In the genomic region with DNA sequence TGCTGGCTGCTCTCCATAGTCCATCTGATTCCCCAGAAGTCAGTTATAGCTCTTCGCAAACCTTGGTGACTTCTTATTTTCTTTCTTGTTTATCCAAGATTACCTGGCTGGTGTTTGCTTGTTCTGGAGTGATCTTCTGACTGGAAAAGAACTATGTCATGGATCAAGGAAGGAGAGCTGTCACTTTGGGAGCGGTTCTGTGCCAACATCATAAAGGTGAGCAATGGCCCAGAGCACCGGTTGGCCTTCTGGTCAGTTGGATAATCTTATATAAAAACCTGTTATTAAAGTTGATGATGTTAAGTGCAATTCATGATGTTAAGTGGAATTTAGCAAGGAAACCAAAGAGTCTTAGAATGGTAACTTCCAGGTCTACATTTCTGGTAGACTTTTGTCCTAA, we compare ENCODE assay signal across 8 cellular contexts. TPM values are rescaled to one million over a fixed set of nuclear protein-coding genes. Genes with fewer than 3 reads are reported as not detected.
DNase-seq lines count a peak whose midpoint lies in the region; ATAC-seq and TF ChIP-seq lines count a peak whose summit lies in the region.

No MANE protein-coding gene starts in this region.

- no peak for TF ChIP-seq CTCF in right atrium auricular region (IDR thresholded peaks at IDR 0.05)
- TF ChIP-seq CTCF in cardiac fibroblast (IDR thresholded peaks at IDR 0.05; ENCODE audit: low read depth, low read length): no peak

- peaks cover 17% of the 10 kb centered on the region for H3K36me3 ChIP-seq in right atrium auricular region
- H3K36me3 ChIP-seq in mucosa of rectum (ENCODE audit: control insufficient read depth in 2 of 2, insufficient read depth in 2 of 2, low read length in 2 of 2): peaks cover 11 to 16% of the 10 kb centered on the region in 2 donors
- peaks cover 0 to 1% of the 10 kb centered on the region in 2 donors for H3K36me3 ChIP-seq in aorta (ENCODE audit: control insufficient read depth in 1 of 2, insufficient read depth in 2 of 2, low read length in 1 of 2)

- H3K27me3 ChIP-seq in right atrium auricular region (no peaks in the 10 kb centered on the region), mucosa of rectum (ENCODE audit: control insufficient read depth in 2 of 2, insufficient read depth in 2 of 2, low read length in 2 of 2) (no peaks in the 10 kb centered on the region), aorta (ENCODE audit: control insufficient read depth in 1 of 2, insufficient read depth in 2 of 2, low read length in 1 of 2) (no peaks in the 10 kb centered on the region)

- H3K4me1 ChIP-seq in right atrium auricular region (peaks cover 0 to 27% of the 10 kb centered on the region in 2 donors), mucosa of rectum (ENCODE audit: control insufficient read depth in 2 of 2, insufficient read depth in 2 of 2, low read length in 2 of 2) (peaks cover 8 to 13% of the 10 kb centered on the region in 2 donors), aorta (ENCODE audit: control insufficient read depth in 1 of 2, insufficient read depth in 2 of 2, low read length in 2 of 2) (peaks cover 0 to 2% of the 10 kb centered on the region in 2 donors)

- H3K4me3 ChIP-seq in right atrium auricular region (peak overlapping the region; percentile 69 to 73), cardiac fibroblast (replicated peaks in 1 of 2; ENCODE audit: low read depth in 2 of 2, low read length in 2 of 2) (peak overlapping the region; percentile 71 to 92), mucosa of rectum (ENCODE audit: low read length in 2 of 2) (peak overlapping the region; percentile 85 to 92), aorta (ENCODE audit: low read length in 2 of 2) (peak overlapping the region; percentile 61 to 82)

- H3K9me3 ChIP-seq in right atrium auricular region (no peaks in the 10 kb centered on the region), mucosa of rectum (ENCODE audit: control insufficient read depth in 2 of 2, low read length in 2 of 2) (no peaks in the 10 kb centered on the region), aorta (ENCODE audit: control insufficient read depth, low read length) (no peaks in the 10 kb centered on the region)

- WGBS in aorta, 2 donors: 34 to 36% methylated on average over 3 of the region's 3 CpGs

- intact Hi-C loops in cardiac septum (cut with DNase I): loop anchor here (2.0 kb wide), 2 partner anchors 40 to 68 kb away; a partner anchor contains a TSS
- intact Hi-C loops in aorta (cut with DNase I): loop anchor here in 1 of 2 donors (5.0 kb wide), 1 partner anchor 40 kb away; a partner anchor contains a TSS

- DNase-seq in right atrium auricular region (ENCODE audit: low spot score) (no peak), cardiac septum (ENCODE audit: low spot score) (no peak), cardiac fibroblast (ENCODE audit: low read depth in 2 of 2) (no peak), aorta (no peak), NCI-H345 (lab: John Stamatoyannopoulos, UW) (no peak), NCI-H1092 (lab: John Stamatoyannopoulos, UW) (no peak)

- H3K27ac ChIP-seq in right atrium auricular region (peak overlapping the region; percentile 70 to 74), mucosa of rectum (ENCODE audit: low read depth in 2 of 2, low read length in 2 of 2) (peak overlapping the region; percentile 88 to 92), aorta (ENCODE audit: low read depth in 1 of 2, low read length in 2 of 2) (peak overlapping the region in 1 of 2 donors; percentile 42)

- ATAC-seq in aorta (ENCODE audit: low FRiP score) (no peak), HG03159 (IDR thresholded peaks at IDR 0.05; ENCODE audit: unreplicated experiment) (no peak)

- peak overlapping the region; percentile 82 to 89 for H3K9ac ChIP-seq in mucosa of rectum (ENCODE audit: low read depth in 1 of 2, low read length in 2 of 2)

RNA-seq across cellular contexts. Expression of a gene that starts 0.7 kb away (rescaled TPM):
- total RNA-seq in right atrium auricular region (10 to 100 TPM; 24.2 to 33.3 TPM), cardiac septum (34.9 TPM), aorta (10 to 100 TPM; 42.3 to 46.4 TPM)
- 10 to 100 TPM; 18.0 to 25.5 TPM for polyA plus RNA-seq in aorta

RNA-seq across cellular contexts. Expression of a gene that starts 22.2 kb away (rescaled TPM):
- not detected for total RNA-seq in right atrium auricular region
- total RNA-seq in cardiac septum: not detected
- not detected for total RNA-seq in aorta
- not detected for polyA plus RNA-seq in aorta

RNA-seq across cellular contexts. Expression of a gene that starts 39.4 kb away (rescaled TPM):
- total RNA-seq in right atrium auricular region: 100 to 1,000 TPM in 1 of 2 donors, 10 to 100 TPM in 1; 76.9 to 142 TPM
- total RNA-seq in cardiac septum: 162 TPM
- total RNA-seq in aorta: 100 to 1,000 TPM; 153 to 171 TPM
- polyA plus RNA-seq in aorta: 100 to 1,000 TPM; 385 to 535 TPM
